Comparison of ENCODE assay signal across 16 cellular contexts in the genomic region with DNA sequence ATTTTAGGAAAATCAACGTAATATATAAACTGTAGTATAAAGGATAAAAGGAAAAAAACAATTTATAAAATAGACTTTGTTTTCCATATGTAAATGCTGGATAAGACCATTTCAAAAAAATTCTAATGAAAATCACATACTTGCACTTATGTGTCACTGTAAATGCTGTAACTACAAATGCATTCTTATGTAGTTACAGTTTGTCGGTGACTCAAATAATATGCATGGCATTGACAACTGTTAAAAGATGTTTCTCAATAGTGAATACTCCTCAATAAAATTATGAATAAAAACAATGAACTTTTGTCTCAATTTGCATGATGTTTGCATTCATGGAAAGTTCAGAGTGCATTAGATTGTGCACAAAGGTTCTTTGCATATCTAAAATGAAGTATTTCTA.
A peak's percentile ranks its signal among the peaks of the same experiment; 100 is the strongest.
DNase-seq lines count a peak whose midpoint lies in the region; ATAC-seq, FAIRE-seq and TF ChIP-seq lines count a peak whose summit lies in the region.
"Had no signal": no experiment of that assay in that cellular context is flagged by ENCODE, and none has a peak within 500 bp of the region (broad histone marks: within the 10 kb centered on the region; RNA-seq: fewer than 3 reads in every experiment).

No MANE protein-coding gene starts in this region.

- no peak overlapping the region for H3K27ac Mint-ChIP-seq in astrocyte (ENCODE audit: unreplicated experiment)
- no peak overlapping the region for H3K27ac Mint-ChIP-seq in effector memory CD8-positive, alpha-beta T cell
- H3K27ac Mint-ChIP-seq: CD14-positive monocyte, H9 had no signal

- H3K4me1 ChIP-seq in astrocyte (ENCODE audit: insufficient read depth, low read length) (no peaks in the 10 kb centered on the region), BE2C (no peaks in the 10 kb centered on the region)
- H3K4me1 ChIP-seq: A549 had no signal

- no peak for ATAC-seq in effector memory CD8-positive, alpha-beta T cell (replicated peaks)
- ATAC-seq: A549 had no signal

- DNase-seq in D721Med (ENCODE audit: insufficient read length, low spot score) (no peak), HS-5 (ENCODE audit: low read depth) (peak; percentile 67), astrocyte (ENCODE audit: low read depth) (peak; percentile 41), iris pigment epithelial cell (ENCODE audit: low read depth) (peak; percentile 36), BE2C (no peak), epidermal melanocyte (ENCODE audit: insufficient read length, low spot score) (no peak)
- DNase-seq in effector memory CD8-positive, alpha-beta T cell, result no peak
- DNase-seq: DMS153, H9, KBM-7, NCI-H1436 treated with DMSO at 0.1 percent for 48 hours, NCI-H2081, NCI-H748 treated with DMSO at 0.1 percent for 48 hours had no signal

- H3K36me3 ChIP-seq in astrocyte (ENCODE audit: insufficient read depth, low read length) (no peaks in the 10 kb centered on the region), BE2C (no peaks in the 10 kb centered on the region)

- TF ChIP-seq CTCF in D721Med (IDR thresholded peaks at IDR 0.05; ENCODE audit: insufficient read depth, missing control alignments) (no peak), astrocyte (IDR thresholded peaks at IDR 0.05; ENCODE audit: insufficient read depth, low read depth, low read length) (no peak), BE2C (IDR thresholded peaks at IDR 0.05; ENCODE audit: low read depth, low read length) (no peak)

- no peak overlapping the region for H3K27ac ChIP-seq in astrocyte (ENCODE audit: low read depth, low read length)
- H3K27ac ChIP-seq: A549 had no signal

- H4K20me1 ChIP-seq in astrocyte (ENCODE audit: insufficient read depth, low read length), result no peaks in the 10 kb centered on the region

- no peaks in the 10 kb centered on the region for H3K79me2 ChIP-seq in astrocyte (ENCODE audit: insufficient read depth, low read length)

- H3K4me3 Mint-ChIP-seq in astrocyte (ENCODE audit: unreplicated experiment), result no peak overlapping the region
- H3K4me3 Mint-ChIP-seq in effector memory CD8-positive, alpha-beta T cell, result no peak overlapping the region
- H3K4me3 Mint-ChIP-seq: CD14-positive monocyte, H9 had no signal

- no peaks in the 10 kb centered on the region for H3K9me3 Mint-ChIP-seq in astrocyte (ENCODE audit: unreplicated experiment)
- peaks cover 5 to 10% of the 10 kb centered on the region in 2 donors for H3K9me3 Mint-ChIP-seq in effector memory CD8-positive, alpha-beta T cell

- H2AFZ ChIP-seq in astrocyte (ENCODE audit: low read depth, low read length), result no peak overlapping the region

- H3K9me3 ChIP-seq in astrocyte (ENCODE audit: insufficient read depth, low read depth, low read length), result no peaks in the 10 kb centered on the region
- H3K9me3 ChIP-seq in BE2C, result no peaks in the 10 kb centered on the region

- peaks cover 3% of the 10 kb centered on the region for H3K4me1 Mint-ChIP-seq in astrocyte (ENCODE audit: low read depth, unreplicated experiment)
- no peaks in the 10 kb centered on the region for H3K4me1 Mint-ChIP-seq in effector memory CD8-positive, alpha-beta T cell (ENCODE audit: low read depth in 2 of 2)
- H3K4me1 Mint-ChIP-seq: CD14-positive monocyte, H9 had no signal

- H3K4me2 ChIP-seq in astrocyte (ENCODE audit: low read length), result no peak overlapping the region
- H3K4me2 ChIP-seq: A549 had no signal

- H3K27me3 Mint-ChIP-seq in astrocyte (ENCODE audit: low read depth, unreplicated experiment), result no peaks in the 10 kb centered on the region
- H3K27me3 Mint-ChIP-seq in effector memory CD8-positive, alpha-beta T cell, result no peaks in the 10 kb centered on the region

- no peak overlapping the region for H3K9ac ChIP-seq in astrocyte (ENCODE audit: low read length)

- FAIRE-seq in D721Med (lab: Jason Lieb, UNC) (peak; percentile 82), astrocyte (lab: Jason Lieb, UNC) (no peak)
- FAIRE-seq: A549, GM19239 had no signal

- H3K36me3 Mint-ChIP-seq in astrocyte (ENCODE audit: low read depth, unreplicated experiment), result no peaks in the 10 kb centered on the region
- no peaks in the 10 kb centered on the region for H3K36me3 Mint-ChIP-seq in effector memory CD8-positive, alpha-beta T cell (ENCODE audit: insufficient read depth)
- H3K36me3 Mint-ChIP-seq: CD14-positive monocyte had no signal

- no peaks in the 10 kb centered on the region for H3K27me3 ChIP-seq in astrocyte (ENCODE audit: insufficient read depth, low read length)
- H3K27me3 ChIP-seq in BE2C, result no peaks in the 10 kb centered on the region

- H3K4me3 ChIP-seq in astrocyte (ENCODE audit: insufficient read depth, low read depth, low read length) (no peak overlapping the region), BE2C (ENCODE audit: low read depth, low read length) (no peak overlapping the region)
- H3K4me3 ChIP-seq: A549 had no signal

Comparison
In these comparisons a context has a peak if more than half of its experiments do, and no peak if none do; other contexts are left out.
1. DNase-seq: peak in HS-5 (single experiment), astrocyte (single experiment) and iris pigment epithelial cell (single experiment); none in D721Med (single experiment), effector memory CD8-positive, alpha-beta T cell (0 of 3), BE2C (single experiment) and epidermal melanocyte (single experiment).